In the genomic region with DNA sequence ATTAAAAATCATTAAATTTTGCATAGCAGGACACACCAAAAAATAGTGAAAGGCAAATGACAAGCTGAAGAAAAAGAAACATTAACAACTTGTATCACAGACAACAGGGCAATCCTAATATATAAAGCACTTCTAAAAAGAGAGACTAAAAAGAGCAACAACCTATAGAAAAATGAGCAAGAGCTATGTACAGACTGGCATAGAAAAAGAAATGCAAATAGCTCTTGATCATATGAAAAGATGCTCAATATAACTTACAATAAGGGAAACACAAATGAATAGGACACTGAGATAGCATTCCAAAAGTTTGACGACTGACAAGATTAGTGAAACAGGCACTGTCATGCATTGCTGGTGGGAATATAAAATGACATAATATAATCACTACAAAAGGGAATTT, we compare ENCODE assay signal across 6 cellular contexts.
"Had no signal": no experiment of that assay in that cellular context is flagged by ENCODE, and none has a peak within 500 bp of the region (broad histone marks: within the 10 kb centered on the region; RNA-seq: fewer than 3 reads in every experiment).

No MANE protein-coding gene starts in this region.

- H3K4me3 ChIP-seq: K562 had no signal

- H3K9ac ChIP-seq: KMS-11 had no signal

- H3K27ac ChIP-seq: HL-60, KMS-11 had no signal

- DNase-seq: IMR-90, KBM-7, KG1 had no signal
